Comparison of ENCODE assay signal across 12 cellular contexts in the genomic region with DNA sequence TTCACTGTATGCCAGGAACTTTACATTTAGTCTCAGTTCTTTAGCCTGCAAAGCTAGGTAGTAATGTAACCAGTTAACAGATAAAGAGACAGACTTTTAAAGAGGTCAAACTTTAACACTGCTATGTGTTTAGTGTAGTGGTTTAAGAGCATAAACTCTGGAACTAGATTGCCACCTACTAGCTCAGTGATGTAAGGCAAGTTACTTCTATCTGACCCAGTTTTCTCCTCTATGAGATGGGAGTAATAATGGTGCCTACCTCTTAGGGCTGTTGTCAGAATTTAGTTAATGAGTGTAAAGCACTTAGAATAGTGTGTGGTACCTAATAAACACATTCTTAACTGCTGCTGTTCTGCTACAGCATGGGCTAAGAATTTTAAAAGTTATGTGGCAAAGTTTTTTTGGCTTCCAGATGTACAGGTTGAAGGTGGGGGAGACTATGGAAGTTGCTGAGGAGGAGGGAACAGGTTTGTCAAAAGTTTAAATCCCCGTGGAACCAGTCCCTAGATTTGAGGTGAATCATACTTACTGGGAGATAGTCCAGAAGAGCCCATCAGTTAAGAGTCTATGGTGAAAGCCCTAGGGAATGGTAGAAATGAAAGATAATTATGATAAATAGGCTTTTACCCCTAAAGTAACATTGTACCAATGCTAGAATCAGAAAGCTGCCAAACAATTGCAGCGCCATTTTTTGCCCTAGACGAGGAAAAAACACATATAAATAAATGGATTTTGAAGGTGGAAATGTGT. TPM values are rescaled to one million over a fixed set of nuclear protein-coding genes. Genes with fewer than 3 reads are reported as not detected.
DNase-seq lines count a peak whose midpoint lies in the region; ATAC-seq, FAIRE-seq and TF ChIP-seq lines count a peak whose summit lies in the region.
"Had no signal": no experiment of that assay in that cellular context is flagged by ENCODE, and none has a peak within 500 bp of the region (broad histone marks: within the 10 kb centered on the region; RNA-seq: fewer than 3 reads in every experiment).

No MANE protein-coding gene starts in this region.

- TF ChIP-seq POLR2A in GM12891 (IDR thresholded peaks at IDR 0.05; ENCODE audit: low read depth, low read length): no peak

- no peaks in the 10 kb centered on the region for H3K9me3 Mint-ChIP-seq in progenitor cell of endocrine pancreas (ENCODE audit: low read depth)
- H3K9me3 Mint-ChIP-seq: CD8-positive, alpha-beta memory T cell had no signal

- FAIRE-seq in GM12891 (lab: Jason Lieb, UNC) (peak; percentile 26), RCC 7860 (lab: Jason Lieb, UNC) (peak; percentile 51)

- DNase-seq in GM12891 (ENCODE audit: insufficient read length, low spot score): no peak
- DNase-seq in RCC 7860 (ENCODE audit: low spot score): no peak
- DNase-seq in fibroblast of gingiva (ENCODE audit: low read depth): peak; percentile 9
- no peak for DNase-seq in progenitor cell of endocrine pancreas (ENCODE audit: low spot score, unreplicated experiment)
- no peak for DNase-seq in COLO829 (ENCODE audit: low spot score)
- DNase-seq: activated CD4-positive, alpha-beta T cell treated with anti-CD3 and anti-CD28 coated beads for 4 hours; CD8-positive, alpha-beta memory T cell; MM.1S; stomach; T-helper 1 cell had no signal

- no peak overlapping the region for H3K4me3 Mint-ChIP-seq in progenitor cell of endocrine pancreas (ENCODE audit: low read depth)
- H3K4me3 Mint-ChIP-seq: CD8-positive, alpha-beta memory T cell had no signal

- no peak for TF ChIP-seq CTCF in progenitor cell of endocrine pancreas (IDR thresholded peaks at IDR 0.05; ENCODE audit: unreplicated experiment)

- H3K36me3 Mint-ChIP-seq in progenitor cell of endocrine pancreas (ENCODE audit: insufficient read depth): no peaks in the 10 kb centered on the region

- no peaks in the 10 kb centered on the region for H3K27me3 Mint-ChIP-seq in progenitor cell of endocrine pancreas
- H3K27me3 Mint-ChIP-seq: CD8-positive, alpha-beta memory T cell had no signal

- peaks cover 30% of the 10 kb centered on the region for H3K4me1 Mint-ChIP-seq in progenitor cell of endocrine pancreas (ENCODE audit: low read depth)

- peak overlapping the region; percentile 75 for H3K27ac Mint-ChIP-seq in progenitor cell of endocrine pancreas

- ATAC-seq in HG03159 (IDR thresholded peaks at IDR 0.05; ENCODE audit: unreplicated experiment) (no peak), GM19324 (IDR thresholded peaks at IDR 0.05; ENCODE audit: low FRiP score, unreplicated experiment) (no peak)

TF ChIP-seq in GM12891, 5 proteins besides CTCF, POLR2A, EP300 and RAD21:
- no peak for TF ChIP-seq POLR2AphosphoS5 (IDR thresholded peaks at IDR 0.05; ENCODE audit: low read depth, low read length)
- no peak for TF ChIP-seq PAX5 (IDR thresholded peaks at IDR 0.05; ENCODE audit: insufficient read depth, low read length, severe bottlenecking)
- TF ChIP-seq POU2F2 (IDR thresholded peaks at IDR 0.05; ENCODE audit: low read depth, low read length): no peak
- TF ChIP-seq SPI1 (IDR thresholded peaks at IDR 0.05; ENCODE audit: low read depth, low read length): no peak
- no peak for TF ChIP-seq TAF1 (IDR thresholded peaks at IDR 0.05; ENCODE audit: low read depth, low read length)

RNA-seq across cellular contexts. Expression of a gene that starts 13.9 kb away (rescaled TPM):
- 5.0 TPM for polyA plus RNA-seq in GM12891 (2012; ENCODE audit: low read depth, missing spikeins)
- 31.9 and 35.5 TPM in 2 replicates for total RNA-seq in progenitor cell of endocrine pancreas
